In the genomic region with DNA sequence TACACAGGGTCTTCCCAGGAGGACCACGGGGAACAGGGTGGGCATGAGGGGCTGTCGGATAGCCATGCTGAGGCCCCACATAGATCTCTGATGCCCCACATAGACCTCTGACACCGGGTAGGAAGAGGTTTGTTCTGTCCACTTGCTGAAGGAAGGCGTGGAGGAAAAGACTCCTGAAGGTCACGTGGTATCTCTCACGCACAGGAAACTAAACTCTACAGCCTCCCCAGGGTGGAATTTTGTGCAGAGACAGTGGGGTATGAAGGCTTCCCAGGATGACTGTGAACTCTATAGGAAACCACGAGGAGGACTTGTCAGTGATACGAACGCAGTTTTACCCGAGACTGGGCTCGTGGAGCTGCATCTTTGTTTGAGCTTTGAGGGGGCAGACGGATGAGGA, we compare ENCODE assay signal across 17 cellular contexts. TPM values are rescaled to one million over a fixed set of nuclear protein-coding genes. Genes with fewer than 3 reads are reported as not detected.
DNase-seq lines count a peak whose midpoint lies in the region; ATAC-seq, FAIRE-seq and TF ChIP-seq lines count a peak whose summit lies in the region.
"Had no signal": no experiment of that assay in that cellular context is flagged by ENCODE, and none has a peak within 500 bp of the region (broad histone marks: within the 10 kb centered on the region; RNA-seq: fewer than 3 reads in every experiment).

No MANE protein-coding gene starts in this region.

- ATAC-seq in K562: no peak
- no peak for ATAC-seq in HG03521 (IDR thresholded peaks at IDR 0.05; ENCODE audit: unreplicated experiment)
- ATAC-seq: activated T-cell treated with anti-CD3 and anti-CD28 coated beads, Interleukin-2, amount 50 U/mL, for 72 hours; stimulated activated naive B cell treated with anti-CD40 and anti-IgM and Interleukin-4, amounts not matched to agents 10 μg/mL and 1 μg/mL and 100 μg/mL, for 72 hours had no signal

- intact Hi-C loops in K562 (cut with micrococcal nuclease): no loop called here

- peak overlapping the region; percentile 4 for H3K4me2 ChIP-seq in GM23248 (ENCODE audit: unreplicated experiment)
- no peak overlapping the region for H3K4me2 ChIP-seq in K562 (ENCODE audit: insufficient read depth, low read length)

- TF ChIP-seq RAD21 in K562 (CRISPR knock-in tag; conservative IDR thresholded peaks at IDR 0.05 in 1 of 2, IDR thresholded peaks at IDR 0.05 in 1 of 2): no peak

- H3K9me1 ChIP-seq in K562 (ENCODE audit: control insufficient read depth, insufficient read depth, low read length): no peaks in the 10 kb centered on the region

- DNase-seq in GM23248 (peak; percentile 42), K562 (ENCODE audit: extremely low read depth in 1 of 4, low spot score in 3 of 4) (no peak), inferior parietal cortex (ENCODE audit: extremely low spot score) (peak; percentile 17), NCI-H2196 treated with DMSO at 0.1 percent for 48 hours (lab: John Stamatoyannopoulos, UW; ENCODE audit: unreplicated experiment) (no peak), brain microvascular endothelial cell (no peak)
- DNase-seq: activated CD4-positive, alpha-beta T cell treated with anti-CD3 and anti-CD28 coated beads, Interleukin-2, amount 50 U/mL, for 4 hours; activated T-cell treated with anti-CD3 and anti-CD28 coated beads, Interleukin-2, amount 50 U/mL, for 72 hours; mesendoderm; NCI-H1048; stimulated activated naive B cell treated with anti-CD40 and anti-IgM and Interleukin-4, amounts not matched to agents 10 μg/mL and 1 μg/mL and 100 μg/mL, for 72 hours had no signal

- no peaks in the 10 kb centered on the region for H4K20me1 ChIP-seq in GM23248 (ENCODE audit: insufficient read depth)
- H4K20me1 ChIP-seq in K562 (replicated peaks; ENCODE audit: control insufficient read depth, insufficient read depth, low read length): 0 out of 2 replicates have a peak, but pooled peaks cover 3% of the 10 kb centered on the region

- BruUV-seq in K562 (replicated peaks; lab: Mats Ljungman, UMichigan): no TSS peak

- H3F3A ChIP-seq in GM23248 (ENCODE audit: insufficient read depth): no peaks in the 10 kb centered on the region

- TF ChIP-seq EP300 in K562 (IDR thresholded peaks at IDR 0.05; ENCODE audit: low read length): no peak

- no peak for FAIRE-seq in K562 (lab: Jason Lieb, UNC)
- FAIRE-seq: G401.6 had no signal

- peaks cover 2% of the 10 kb centered on the region; the same call in 1 of the 2 replicates for H3K27me3 ChIP-seq in GM23248 (replicated peaks; ENCODE audit: insufficient read depth)
- H3K27me3 ChIP-seq in K562 (ENCODE audit: control insufficient read depth in 2 of 2, insufficient read depth in 2 of 2, low read length in 2 of 2): peaks cover 7 to 13% of the 10 kb centered on the region in 2 experiments; a peak in 4 of 5 replicates
- H3K27me3 ChIP-seq in brain microvascular endothelial cell (replicated peaks): no peaks in the 10 kb centered on the region
- H3K27me3 ChIP-seq: colonic mucosa had no signal

- H3K9me3 ChIP-seq in GM23248 (ENCODE audit: low read depth): no peaks in the 10 kb centered on the region
- H3K9me3 ChIP-seq in K562 (replicated peaks; ENCODE audit: control insufficient read depth, insufficient read depth, low read depth, low read length): no peaks in the 10 kb centered on the region
- H3K9me3 ChIP-seq: colonic mucosa had no signal

- peak overlapping the region; percentile 46 for H3K27ac ChIP-seq in GM23248
- no peak overlapping the region for H3K27ac ChIP-seq in K562 (ENCODE audit: extremely low read depth, low read depth, low read length)
- H3K27ac ChIP-seq in temporal lobe (ENCODE audit: low read depth, low read length): peak overlapping the region; percentile 75
- no peak overlapping the region for H3K27ac ChIP-seq in brain microvascular endothelial cell
- H3K27ac ChIP-seq: colonic mucosa had no signal

- 60 to 61% methylated on average over 12 of the region's 12 CpGs for WGBS in GM23248 (ENCODE audit: low coverage in 1 of 2, low lambda C conversion rate in 2 of 2, missing lambda C conversion rate in 2 of 2), 2 experiments
- WGBS in K562 (ENCODE audit: insufficient coverage, low coverage, missing lambda C conversion rate): 31% methylated on average over 11 of the region's 12 CpGs

- CTCF ChIA-PET in K562 (lab: Yijun Ruan, JAX; ENCODE audit: low intra/inter-chr PET ratio): no interaction called here

- H3K4me1 ChIP-seq in GM23248 (ENCODE audit: insufficient read depth) (peaks cover 16% of the 10 kb centered on the region), K562 (replicated peaks in 1 of 2; ENCODE audit: control insufficient read depth in 2 of 2, insufficient read depth in 2 of 2, low read length in 2 of 2) (peaks cover 16 to 42% of the 10 kb centered on the region in 2 experiments; a peak in 4 of 5 replicates)
- H3K4me1 ChIP-seq: colonic mucosa had no signal

- in situ Hi-C loops in GM23248 (cut with MboI) (no loop called here), K562 (cut with MboI) (no loop called here), brain microvascular endothelial cell (cut with HindIII; ENCODE audit: low pct_ligation_motif_present, low sequenced_read_pairs) (no loop called here)

- H3K4me3 ChIP-seq in GM23248: no peak overlapping the region
- H3K4me3 ChIP-seq in K562: no peak overlapping the region
- no peak overlapping the region for H3K4me3 ChIP-seq in brain microvascular endothelial cell (ENCODE audit: low read depth, low read length)
- H3K4me3 ChIP-seq: colonic mucosa had no signal

- no peak for TF ChIP-seq CTCF in K562 (IDR thresholded peaks at IDR 0.05 in 2 of 3, conservative IDR thresholded peaks at IDR 0.05 in 1 of 3; ENCODE audit: insufficient read depth in 2 of 3, low read depth in 1 of 3, low read length in 3 of 3)
- TF ChIP-seq CTCF in brain microvascular endothelial cell (IDR thresholded peaks at IDR 0.05; ENCODE audit: low read depth, low read length, missing control alignments): no peak

- H3K9ac ChIP-seq in GM23248 (peak overlapping the region; percentile 21; the same call in 1 of the 2 replicates), K562 (ENCODE audit: insufficient read depth in 1 of 2, low read depth in 2 of 2, low read length in 2 of 2) (peak overlapping the region in 1 of 2 experiments; percentile 24; a peak in 2 of 4 replicates)

- H3K9me2 ChIP-seq in GM23248 (ENCODE audit: insufficient read depth): no peaks in the 10 kb centered on the region

- H2AFZ ChIP-seq in GM23248: no peak overlapping the region
- H2AFZ ChIP-seq in K562 (ENCODE audit: low read depth, low read length): 0 out of 2 replicates have a peak overlapping the region, but pooled peaks have one; percentile 30

- H3K36me3 ChIP-seq in GM23248 (ENCODE audit: low read depth) (no peaks in the 10 kb centered on the region), K562 (ENCODE audit: control insufficient read depth, insufficient read depth, low read length) (no peaks in the 10 kb centered on the region; the same call in 2 of the 3 replicates), brain microvascular endothelial cell (replicated peaks) (no peaks in the 10 kb centered on the region)
- H3K36me3 ChIP-seq: colonic mucosa had no signal

- POLR2A ChIA-PET in K562 (lab: Yijun Ruan, JAX): interaction anchor here (0.6 kb wide), 3 partner anchors 17 to 94 kb away, joined by 3 to 5 read pairs (median 3); no protein-coding TSS in a partner anchor

- TF ChIP-seq POLR2A in K562 (conservative IDR thresholded peaks at IDR 0.05): no peak

- H3K79me2 ChIP-seq in GM23248 (ENCODE audit: insufficient read depth): peaks cover 29% of the 10 kb centered on the region
- H3K79me2 ChIP-seq in K562 (ENCODE audit: control insufficient read depth, insufficient read depth, low read length): no peaks in the 10 kb centered on the region

RNA-seq across cellular contexts. Expression of a gene that starts 2.8 kb away (rescaled TPM):
- 24.3 and 26.8 TPM in 2 replicates for total RNA-seq in GM23248 (2014; rRNA removed; shearing (Covaris generic))
- polyA plus RNA-seq in GM23248 (2016; fragmentation: Nextera tagmentation; extraction: Ambion mirVana) (6.9 and 8.4 TPM in 2 replicates), K562 (2011; rRNA removed) (1.4 and 2.8 TPM in 2 replicates), K562 (2014; fragmentation: Illumina TruSeq; extraction: Trizol) (1.5 TPM in 2 replicates), K562 (2014; fragmentation: Nextera tagmentation; extraction: Ambion mirVana) (not detected), K562 (2014; rRNA removed) (1.00 and 1.2 TPM in 2 replicates)
- total RNA-seq in K562 (2011; cell fraction: chromatin; rRNA removed; ENCODE audit: low replicate concordance): 2.9 and 11.6 TPM in 2 replicates
- 6.2 and 7.6 TPM in 2 replicates for total RNA-seq in K562 (2011; cell fraction: nucleolus; rRNA removed)
- total RNA-seq in K562 (2011; cell fraction: nucleoplasm; rRNA removed): 3.4 and 4.6 TPM in 2 replicates
- total RNA-seq in K562 (2014; rRNA removed) (1.0 and 1.1 TPM in 2 replicates), K562 (2014; rRNA removed; fragmentation: Illumina TruSeq; extraction: Trizol) (0.13 and 0.76 TPM in 2 replicates), K562 (2015; rRNA removed; fragmentation: Illumina TruSeq; extraction: Trizol) (0.53 and 0.69 TPM in 2 replicates), K562 (2021) (1.8 and 1.9 TPM in 2 replicates), temporal lobe (49.4 TPM)
- 2.5 and 3.6 TPM in 2 replicates for polyA plus RNA-seq in K562 (2011; cell fraction: cytosol; rRNA removed)
- polyA plus RNA-seq in K562 (2011; cell fraction: nucleus; rRNA removed): 4.8 and 5.7 TPM in 2 replicates
- 1.2 and 5.4 TPM in 2 replicates for polyA plus RNA-seq in K562 (2012)
- polyA minus RNA-seq in K562 (2011; rRNA and poly(A)+ RNA removed): 2.9 and 3.4 TPM in 2 replicates
- polyA minus RNA-seq in K562 (2011; cell fraction: cytosol; rRNA and poly(A)+ RNA removed): 3.0 and 3.9 TPM in 2 replicates
- 3.5 and 5.4 TPM in 2 replicates for polyA minus RNA-seq in K562 (2011; cell fraction: nucleus; rRNA and poly(A)+ RNA removed)

RNA-seq across cellular contexts. Expression of a gene that starts 41.4 kb away (rescaled TPM):
- not detected in 2 replicates for total RNA-seq in GM23248 (2014; rRNA removed; shearing (Covaris generic))
- 0.10 TPM in 1 of 2 replicates, not detected in the other for polyA plus RNA-seq in GM23248 (2016; fragmentation: Nextera tagmentation; extraction: Ambion mirVana)
- total RNA-seq in K562 (2011; cell fraction: chromatin; rRNA removed; ENCODE audit: low replicate concordance): 0.14 and 0.35 TPM in 2 replicates
- total RNA-seq in K562 (2011; cell fraction: nucleolus; rRNA removed): 0.17 and 0.26 TPM in 2 replicates
- total RNA-seq in K562 (2011; cell fraction: nucleoplasm; rRNA removed): 0.22 and 0.53 TPM in 2 replicates
- total RNA-seq in K562 (2014; rRNA removed): 0.05 TPM in 1 of 2 replicates, not detected in the other
- not detected in 2 replicates for total RNA-seq in K562 (2014; rRNA removed; fragmentation: Illumina TruSeq; extraction: Trizol)
- total RNA-seq in K562 (2015; rRNA removed; fragmentation: Illumina TruSeq; extraction: Trizol): 0.04 TPM in 1 of 2 replicates, not detected in the other
- total RNA-seq in K562 (2021): 0.29 and 0.42 TPM in 2 replicates
- polyA plus RNA-seq in K562 (2011; rRNA removed): 0.07 TPM in 1 of 2 replicates, not detected in the other
- polyA plus RNA-seq in K562 (2011; cell fraction: cytosol; rRNA removed): 0.09 and 0.13 TPM in 2 replicates
- 0.25 and 0.30 TPM in 2 replicates for polyA plus RNA-seq in K562 (2011; cell fraction: nucleus; rRNA removed)
- 0.16 and 0.22 TPM in 2 replicates for polyA plus RNA-seq in K562 (2012)
- 0.06 and 0.14 TPM in 2 replicates for polyA plus RNA-seq in K562 (2014; fragmentation: Illumina TruSeq; extraction: Trizol)
- not detected for polyA plus RNA-seq in K562 (2014; fragmentation: Nextera tagmentation; extraction: Ambion mirVana)
- not detected in 2 replicates for polyA plus RNA-seq in K562 (2014; rRNA removed)
- polyA minus RNA-seq in K562 (2011; rRNA and poly(A)+ RNA removed): 0.06 TPM in 1 of 2 replicates, not detected in the other
- 0.29 and 0.82 TPM in 2 replicates for polyA minus RNA-seq in K562 (2011; cell fraction: cytosol; rRNA and poly(A)+ RNA removed)
- 0.11 and 0.13 TPM in 2 replicates for polyA minus RNA-seq in K562 (2011; cell fraction: nucleus; rRNA and poly(A)+ RNA removed)
- 7.4 TPM for total RNA-seq in temporal lobe
- total RNA-seq: omental fat pad, SK-MEL-5 had no signal
- polyA plus RNA-seq: IgD-negative memory B cell had no signal

RNA-seq across cellular contexts. Expression of a gene that starts 55.5 kb away (rescaled TPM):
- 3.5 and 3.6 TPM in 2 replicates for total RNA-seq in GM23248 (2014; rRNA removed; shearing (Covaris generic))
- polyA plus RNA-seq in GM23248 (2016; fragmentation: Nextera tagmentation; extraction: Ambion mirVana) (3.7 and 4.0 TPM in 2 replicates), K562 (2011; rRNA removed) (5.3 and 6.2 TPM in 2 replicates), K562 (2014; fragmentation: Illumina TruSeq; extraction: Trizol) (3.5 and 4.9 TPM in 2 replicates), K562 (2014; fragmentation: Nextera tagmentation; extraction: Ambion mirVana) (under 1 TPM in 1 of 2 experiments, not detected in 1; 0.08 TPM), K562 (2014; rRNA removed) (1.7 and 3.5 TPM in 2 replicates)
- total RNA-seq in K562 (2011; cell fraction: chromatin; rRNA removed; ENCODE audit: low replicate concordance): 12.2 and 21.7 TPM in 2 replicates
- 17.6 and 21.2 TPM in 2 replicates for total RNA-seq in K562 (2011; cell fraction: nucleolus; rRNA removed)
- 11.2 and 13.3 TPM in 2 replicates for total RNA-seq in K562 (2011; cell fraction: nucleoplasm; rRNA removed)
- total RNA-seq in K562 (2014; rRNA removed) (4.8 TPM in 2 replicates), K562 (2014; rRNA removed; fragmentation: Illumina TruSeq; extraction: Trizol) (1.4 and 3.2 TPM in 2 replicates), K562 (2015; rRNA removed; fragmentation: Illumina TruSeq; extraction: Trizol) (2.6 and 3.1 TPM in 2 replicates), K562 (2021) (5.7 and 7.1 TPM in 2 replicates), temporal lobe (under 0.01 TPM)
- polyA plus RNA-seq in K562 (2011; cell fraction: cytosol; rRNA removed): 4.5 and 8.1 TPM in 2 replicates
- 4.7 and 5.5 TPM in 2 replicates for polyA plus RNA-seq in K562 (2011; cell fraction: nucleus; rRNA removed)
- polyA plus RNA-seq in K562 (2012): 3.0 and 3.6 TPM in 2 replicates
- polyA minus RNA-seq in K562 (2011; rRNA and poly(A)+ RNA removed): 4.9 and 6.5 TPM in 2 replicates
- 5.1 and 6.6 TPM in 2 replicates for polyA minus RNA-seq in K562 (2011; cell fraction: cytosol; rRNA and poly(A)+ RNA removed)
- 2.3 and 3.1 TPM in 2 replicates for polyA minus RNA-seq in K562 (2011; cell fraction: nucleus; rRNA and poly(A)+ RNA removed)
- total RNA-seq: activated T-cell treated with anti-CD3 and anti-CD28 coated beads, Interleukin-2, amount 50 U/mL, for 72 hours had no signal
- polyA plus RNA-seq: IgD-negative memory B cell had no signal

Comparison
In these comparisons a context has a peak if more than half of its experiments do, and no peak if none do; other contexts are left out.
1. DNase-seq: peak in GM23248 (single experiment) and inferior parietal cortex (single experiment); none in K562 (0 of 4), NCI-H2196 treated with DMSO at 0.1 percent for 48 hours (single experiment) and brain microvascular endothelial cell (single experiment).
2. H3K27ac ChIP-seq: peak in GM23248 (single experiment) and temporal lobe (single experiment); none in K562 (single experiment) and brain microvascular endothelial cell (single experiment).